Comparison of ENCODE assay signal across 8 cellular contexts in the genomic region with DNA sequence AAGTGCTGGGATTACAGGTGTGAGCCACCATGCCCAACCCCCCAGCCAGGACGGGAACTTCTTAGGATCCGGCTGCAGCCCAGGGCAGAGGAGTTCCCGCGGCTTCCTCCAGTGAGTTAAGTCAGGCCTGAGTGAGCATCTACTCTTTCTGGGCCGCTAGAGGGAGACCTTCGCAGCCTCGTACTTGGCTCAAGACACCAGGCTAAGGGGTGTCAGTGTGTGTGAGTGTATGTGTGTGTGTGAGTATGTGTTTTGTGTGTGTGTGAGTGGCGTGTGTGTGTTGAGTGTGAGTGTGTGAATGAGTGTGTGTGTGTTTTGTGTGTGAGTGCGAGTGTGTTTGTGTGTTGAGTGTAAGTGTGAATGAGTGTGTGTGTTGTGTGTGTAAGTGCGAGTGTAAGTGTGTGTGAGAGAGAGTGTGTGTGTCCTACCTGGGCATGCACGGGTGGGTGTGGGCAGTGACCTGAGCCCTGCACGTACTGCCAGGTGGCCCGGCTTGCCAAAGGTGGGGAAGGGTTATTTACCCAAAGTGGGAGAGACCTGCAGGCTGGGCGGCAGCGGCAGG. TPM values are rescaled to one million over a fixed set of nuclear protein-coding genes. Genes with fewer than 3 reads are reported as not detected.
DNase-seq lines count a peak whose midpoint lies in the region; ATAC-seq and TF ChIP-seq lines count a peak whose summit lies in the region.

No MANE protein-coding gene starts in this region.

- DNase-seq in NCI-H1694 (lab: John Stamatoyannopoulos, UW): peak; percentile 61
- peak; percentile 64 for DNase-seq in T follicular helper cell (ENCODE audit: low read depth)
- DNase-seq in adipocyte (ENCODE audit: low read depth): peak; percentile 93
- peak; percentile 85 for DNase-seq in left cardiac atrium
- peak; percentile 85 for DNase-seq in renal cortical epithelial cell (ENCODE audit: low read depth)

- H3K4me1 ChIP-seq in adipocyte (ENCODE audit: control insufficient read depth, insufficient read depth, low read length): peaks cover 7% of the 10 kb centered on the region

- H3K27me3 ChIP-seq in adipocyte (replicated peaks; ENCODE audit: control insufficient read depth, insufficient read depth, low read length): no peaks in the 10 kb centered on the region

- intact Hi-C loops in left cardiac atrium (cut with DNase I): loop anchor here (2.0 to 5.0 kb wide), 3 partner anchors 72 to 132 kb away; partner anchors contain the start of gene SOCS3 (in 1 of the 2)

- no peak overlapping the region for H3K4me3 ChIP-seq in adipocyte (ENCODE audit: low read length)

- no peaks in the 10 kb centered on the region for H3K9me3 ChIP-seq in adipocyte (ENCODE audit: control insufficient read depth, low read length)

- ATAC-seq in left cardiac atrium (peak; percentile 94), HG03039 (IDR thresholded peaks at IDR 0.05; ENCODE audit: unreplicated experiment) (no peak), GM18858 (IDR thresholded peaks at IDR 0.05; ENCODE audit: unreplicated experiment) (no peak)

- peak; percentile 93 for TF ChIP-seq CTCF in GM12872 (IDR thresholded peaks at IDR 0.05; ENCODE audit: insufficient read depth, low read depth, low read length)

- no peaks in the 10 kb centered on the region for H3K36me3 ChIP-seq in adipocyte (ENCODE audit: control insufficient read depth, insufficient read depth, low read length, severe bottlenecking)

- H3K9ac ChIP-seq in adipocyte (ENCODE audit: low read length): peak overlapping the region; percentile 6

RNA-seq across cellular contexts. Expression of gene TMEM235, which starts 58.5 kb away (rescaled TPM):
- not detected for total RNA-seq in left cardiac atrium
- total RNA-seq in renal cortical epithelial cell: not detected in 2 replicates

Comparison
In these comparisons a context has a peak if more than half of its experiments do, and no peak if none do; other contexts are left out.
1. ATAC-seq: peak in left cardiac atrium (2 of 2); none in HG03039 (single experiment) and GM18858 (single experiment).
2. Peak in every context shown above with its lines, with median percentiles within 50 percentile points of each other: DNase-seq.